ENCODE assay signal across 26 cellular contexts in the genomic region with DNA sequence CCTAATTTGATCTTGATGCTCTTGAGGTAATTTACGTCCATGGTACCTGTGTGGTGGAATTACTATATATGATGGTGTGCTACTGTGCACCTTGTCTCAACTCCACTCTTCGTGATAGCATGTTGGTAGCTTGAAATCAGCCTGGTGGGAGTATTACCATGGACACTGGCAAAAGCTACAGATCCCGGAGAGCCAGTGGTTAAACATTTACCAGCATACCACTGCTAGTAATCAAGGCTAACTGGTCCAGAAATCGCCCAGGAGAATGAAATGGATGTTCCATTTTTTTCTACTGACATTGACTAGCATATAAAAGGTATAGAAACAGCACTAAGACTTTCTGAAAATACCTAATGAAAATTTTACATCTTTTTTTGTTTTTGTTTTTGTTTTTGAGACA.
"Had no signal": no experiment of that assay in that cellular context is flagged by ENCODE, and none has a peak within 500 bp of the region (broad histone marks: within the 10 kb centered on the region; RNA-seq: fewer than 3 reads in every experiment).

No MANE protein-coding gene starts in this region.

- H3K9me3 Mint-ChIP-seq: activated CD4-positive, alpha-beta T cell treated with anti-CD3 and anti-CD28 coated beads, Interleukin-2, amount 10 ng/mL, durations not matched to agents 7 days and 5 days; activated naive CD4-positive, alpha-beta T cell treated with anti-CD3 and anti-CD28 coated beads, Interleukin-2, amount 50 U/mL, for 72 hours; activated T-helper 1 cell treated with anti-CD3 and anti-CD28 coated beads, Interleukin-12 subunit alpha, Interleukin-12 subunit beta, Interleukin-2, Interleukin-4 antibody, amounts not matched to agents 30 ng/mL and 10 ng/mL and 1 ng/mL, durations not matched to agents 14 hours and 24 hours and 36 hours; naive thymus-derived CD4-positive, alpha-beta T cell; stimulated activated naive CD8-positive, alpha-beta T cell treated with anti-CD3 and anti-CD28 coated beads, Interleukin-15, amount 100 ng/mL, for 72 hours; T-cell had no signal

- H3K4me3 ChIP-seq: adrenal gland, esophagus squamous epithelium, ovary, smooth muscle cell, suprapubic skin, transverse colon, vagina had no signal

- ATAC-seq: activated CD4-positive, CD25-positive, alpha-beta regulatory T cell treated with anti-CD3 and anti-CD28 coated beads, Interleukin-2, amount 50 U/mL, for 24 hours; left ventricle myocardium superior; naive thymus-derived CD4-positive, alpha-beta T cell; sciatic nerve; stimulated activated naive CD8-positive, alpha-beta T cell treated with anti-CD3 and anti-CD28 coated beads, Interleukin-15, amount 100 ng/mL, for 72 hours; T-cell had no signal

- FAIRE-seq: astrocyte, bronchial epithelial cell had no signal

- H3K27me3 Mint-ChIP-seq: activated CD4-positive, alpha-beta T cell treated with anti-CD3 and anti-CD28 coated beads, Interleukin-2, amount 10 ng/mL, durations not matched to agents 7 days and 5 days; naive thymus-derived CD4-positive, alpha-beta T cell; stimulated activated naive CD8-positive, alpha-beta T cell treated with anti-CD3 and anti-CD28 coated beads, Interleukin-15, amount 100 ng/mL, for 72 hours; T-cell had no signal

- H3K4me3 Mint-ChIP-seq: activated CD4-positive, alpha-beta T cell treated with anti-CD3 and anti-CD28 coated beads, Interleukin-2, amount 10 ng/mL, durations not matched to agents 7 days and 5 days; activated T-helper 1 cell treated with anti-CD3 and anti-CD28 coated beads, Interleukin-12 subunit alpha, Interleukin-12 subunit beta, Interleukin-2, Interleukin-4 antibody, amounts not matched to agents 30 ng/mL and 10 ng/mL and 1 ng/mL, durations not matched to agents 14 hours and 24 hours and 36 hours; naive thymus-derived CD4-positive, alpha-beta T cell; stimulated activated naive CD8-positive, alpha-beta T cell treated with anti-CD3 and anti-CD28 coated beads, Interleukin-15, amount 100 ng/mL, for 72 hours; T-cell had no signal

- H3K27me3 ChIP-seq: adrenal gland, esophagus squamous epithelium, ovary, suprapubic skin, transverse colon, vagina had no signal

- H3K36me3 ChIP-seq: adrenal gland, ovary, transverse colon, vagina had no signal

- H3K9me3 ChIP-seq: adrenal gland, esophagus squamous epithelium, ovary, suprapubic skin, transverse colon, vagina had no signal

- DNase-seq: activated CD4-positive, alpha-beta T cell treated with anti-CD3 and anti-CD28 coated beads, Interleukin-2, amount 10 ng/mL, durations not matched to agents 7 days and 5 days; activated gamma-delta T cell treated with Interleukin-2 at 50 U/mL for 16 hours; activated T-cell treated with anti-CD3 and anti-CD28 coated beads for 4 hours; cerebellar nuclear complex; effector CD4-positive, alpha-beta T cell; esophagus squamous epithelium; hypothalamus; islet precursor cell; left ventricle myocardium superior; naive thymus-derived CD4-positive, alpha-beta T cell; ovary; stimulated activated CD4-positive, alpha-beta T cell treated with anti-CD3 and anti-CD28 coated beads, Interleukin-4, amount 100 ng/mL, for 1 hour; stimulated activated naive CD8-positive, alpha-beta T cell treated with anti-CD3 and anti-CD28 coated beads, Interleukin-15, amount 100 ng/mL, for 72 hours; T-cell; T-helper 9 cell; transverse colon had no signal

- H3K27ac ChIP-seq: adrenal gland, ovary, transverse colon had no signal
